In genomic region chr19:19063183-19064097, GRCh38 we compare ENCODE assay signal across 8 cellular contexts. TPM values are rescaled to one million over a fixed set of nuclear protein-coding genes. Genes with fewer than 3 reads are reported as not detected.
DNase-seq lines count a peak whose midpoint lies in the region; ATAC-seq and TF ChIP-seq lines count a peak whose summit lies in the region.

Gene SLC25A42, plus strand, starts transcription at chr19:19063994. Its CDS starts 32,131 bp downstream, at chr19:19096125.

- TF ChIP-seq CTCF in AG09319 (IDR thresholded peaks at IDR 0.05; ENCODE audit: low read depth, low read length): no peak

- ATAC-seq in GM19043 (IDR thresholded peaks at IDR 0.05; ENCODE audit: low read depth, unreplicated experiment) (peak; percentile 95), HG03378 (IDR thresholded peaks at IDR 0.05; ENCODE audit: unreplicated experiment) (peak; percentile 87)

- DNase-seq in AG09319 (ENCODE audit: extremely low read depth, low read depth) (peak; percentile 99), NCI-H460 (ENCODE audit: extremely low read depth, low read depth) (peak; percentile 97), cerebellar nuclear complex (lab: John Stamatoyannopoulos, UW) (peak; percentile 99), islet precursor cell (peak; percentile 100)
- peak; percentile 98 for DNase-seq in activated CD4-positive, CD25-positive, alpha-beta regulatory T cell treated with anti-CD3 and anti-CD28 coated beads, Interleukin-2, amount 50 U/mL, for 72 hours
- DNase-seq in stimulated activated CD4-positive, alpha-beta T cell treated with anti-CD3 and anti-CD28 coated beads, Interleukin-12 subunit alpha, Interleukin-12 subunit beta, amount 100 ng/mL, for 48 hours (ENCODE audit: low read depth in 2 of 3, low spot score in 1 of 3): peak; percentile 97 to 99 (median 99)

RNA-seq across cellular contexts. Expression of gene SLC25A42, which starts in this region (rescaled TPM):
- 0.87 and 1.6 TPM in 2 replicates for total RNA-seq in NCI-H460 (2014; rRNA removed; shearing (Covaris generic))
- polyA plus RNA-seq in NCI-H460 (2014; cell fraction: nucleus; rRNA removed): 1.6 and 2.4 TPM in 2 replicates

Comparison
In these comparisons a context has a peak if more than half of its experiments do, and no peak if none do; other contexts are left out.
1. Peak in every context shown above with its lines: DNase-seq and ATAC-seq.